9 cellular contexts compared by ENCODE assay signal in the genomic region with DNA sequence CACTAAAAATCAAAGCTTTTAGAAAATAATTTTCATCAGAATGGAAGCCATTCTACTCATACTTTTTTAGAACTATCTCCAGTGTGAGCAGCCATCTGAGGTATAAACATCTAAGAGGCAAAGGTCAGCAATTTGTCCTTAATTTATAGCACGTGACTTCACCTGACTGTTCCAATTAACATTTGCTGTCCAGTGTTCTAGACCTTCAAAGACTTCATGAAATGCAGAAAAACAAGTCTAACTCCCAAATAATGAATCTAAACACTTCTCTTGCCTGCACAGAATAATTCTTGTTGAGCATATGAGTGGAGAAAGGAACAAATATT. TPM values are rescaled to one million over a fixed set of nuclear protein-coding genes. Genes with fewer than 3 reads are reported as not detected.
DNase-seq lines count a peak whose midpoint lies in the region; ATAC-seq and TF ChIP-seq lines count a peak whose summit lies in the region.
"Had no signal": no experiment of that assay in that cellular context is flagged by ENCODE, and none has a peak within 500 bp of the region (broad histone marks: within the 10 kb centered on the region; RNA-seq: fewer than 3 reads in every experiment).

No MANE protein-coding gene starts in this region.

- POLR2A ChIA-PET in CD8-positive, alpha-beta memory T cell (lab: Charles Lee) = interaction anchor here (1.0 to 2.2 kb wide), 2 partner anchors 12 to 104 kb away, joined by 4 to 5 read pairs; a partner anchor contains a TSS

- no peaks in the 10 kb centered on the region for H3K9me3 ChIP-seq in CD8-positive, alpha-beta memory T cell (ENCODE audit: low read length)
- no peaks in the 10 kb centered on the region for H3K9me3 ChIP-seq in parathyroid adenoma (ENCODE audit: control insufficient read depth, low read length)

- H3K36me3 Mint-ChIP-seq in CD8-positive, alpha-beta memory T cell = peaks cover 10 to 22% (median 12%) of the 10 kb centered on the region in 3 donors

- peak overlapping the region; percentile 61 for H3K4me2 ChIP-seq in parathyroid adenoma (ENCODE audit: low read length)

- no peak overlapping the region for H3K9ac ChIP-seq in parathyroid adenoma

- H3K4me3 Mint-ChIP-seq in CD8-positive, alpha-beta memory T cell = peak overlapping the region; percentile 69 to 89 (median 86)

- H3K4me1 ChIP-seq in CD8-positive, alpha-beta memory T cell (ENCODE audit: insufficient read depth, low read length) = peaks cover 38% of the 10 kb centered on the region
- peaks cover 3% of the 10 kb centered on the region for H3K4me1 ChIP-seq in parathyroid adenoma

- no peak for DNase-seq in CD8-positive, alpha-beta memory T cell
- DNase-seq in OCI-M1 (lab: John Stamatoyannopoulos, UW) (peak; percentile 47), epithelial cell of proximal tubule (ENCODE audit: low read depth) (no peak), NCI-H446 treated with DMSO at 0.1 percent for 48 hours (lab: John Stamatoyannopoulos, UW) (no peak), SW 1271 (lab: John Stamatoyannopoulos, UW) (no peak), NCI-H2196 (lab: John Stamatoyannopoulos, UW; ENCODE audit: unreplicated experiment) (no peak)
- DNase-seq: NCI-H1694 treated with DMSO at 0.1 percent for 48 hours had no signal

- H3K9me3 Mint-ChIP-seq in CD8-positive, alpha-beta memory T cell = peaks cover 4 to 6% (median 4%) of the 10 kb centered on the region in 5 donors

- no peak for ATAC-seq in GM18861 (IDR thresholded peaks at IDR 0.05; ENCODE audit: unreplicated experiment)

- peaks cover 9% of the 10 kb centered on the region for H3K79me2 ChIP-seq in parathyroid adenoma

- no peaks in the 10 kb centered on the region for H3K27me3 ChIP-seq in CD8-positive, alpha-beta memory T cell (ENCODE audit: insufficient read depth, low read length, poor library complexity, severe bottlenecking)
- H3K27me3 ChIP-seq in parathyroid adenoma (ENCODE audit: control insufficient read depth, insufficient read depth, low read length) = no peaks in the 10 kb centered on the region

- H3K27ac Mint-ChIP-seq in CD8-positive, alpha-beta memory T cell = peak overlapping the region; percentile 89 to 99 (median 97)

- peaks cover 0 to 1% of the 10 kb centered on the region in 2 donors for H3K27me3 Mint-ChIP-seq in CD8-positive, alpha-beta memory T cell

- H3K4me1 Mint-ChIP-seq in CD8-positive, alpha-beta memory T cell = peaks cover 44 to 73% (median 73%) of the 10 kb centered on the region in 3 donors

- H3K27ac ChIP-seq in CD8-positive, alpha-beta memory T cell (ENCODE audit: low read depth, low read length) = peak overlapping the region; percentile 87
- peak overlapping the region; percentile 26 for H3K27ac ChIP-seq in parathyroid adenoma

- peak overlapping the region; percentile 70 for H3K4me3 ChIP-seq in CD8-positive, alpha-beta memory T cell (ENCODE audit: low read length)
- H3K4me3 ChIP-seq in epithelial cell of proximal tubule (ENCODE audit: low read depth, low read length) = peak overlapping the region; percentile 46
- no peak overlapping the region for H3K4me3 ChIP-seq in parathyroid adenoma (ENCODE audit: low read depth, low read length)

- CTCF ChIA-PET in CD8-positive, alpha-beta memory T cell (lab: Charles Lee) = interaction anchor here (1.6 kb wide), 1 partner anchor 10 kb away, joined by 6 read pairs; no protein-coding TSS in a partner anchor

- no peaks in the 10 kb centered on the region for H3K36me3 ChIP-seq in CD8-positive, alpha-beta memory T cell (ENCODE audit: insufficient read depth, low read length)
- peaks cover 2% of the 10 kb centered on the region for H3K36me3 ChIP-seq in parathyroid adenoma (ENCODE audit: control insufficient read depth, insufficient read depth, low read length)

- no peak overlapping the region for H2AFZ ChIP-seq in parathyroid adenoma

- no peak for TF ChIP-seq CTCF in epithelial cell of proximal tubule (conservative IDR thresholded peaks at IDR 0.05; ENCODE audit: low read depth, low read length)
- TF ChIP-seq CTCF in parathyroid adenoma (IDR thresholded peaks at IDR 0.05) = no peak

RNA-seq across cellular contexts. Expression of a gene that starts 12.0 kb away (rescaled TPM):
- 10 to 100 TPM; 79.8 to 82.9 TPM for total RNA-seq in CD8-positive, alpha-beta memory T cell
- polyA plus RNA-seq in CD8-positive, alpha-beta memory T cell = 45.7 TPM
- total RNA-seq in epithelial cell of proximal tubule = 31.6 and 39.6 TPM in 2 replicates

RNA-seq across cellular contexts. Expression of a gene that starts 52.6 kb away (rescaled TPM):
- not detected for total RNA-seq in CD8-positive, alpha-beta memory T cell
- polyA plus RNA-seq in CD8-positive, alpha-beta memory T cell = not detected
- total RNA-seq in epithelial cell of proximal tubule = not detected in 2 replicates
